Comparison of ENCODE assay signal across 1 cellular context in genomic region chr18:76252880-76253279, GRCh38.
TF ChIP-seq lines count a peak whose summit lies in the region.

No MANE protein-coding gene starts in this region.

TF ChIP-seq in K562, 482 proteins besides CTCF, POLR2A, EP300 and RAD21 (continued from another document):
- TF ChIP-seq FOXO4 (CRISPR knock-in tag; IDR thresholded peaks at IDR 0.05) = no peak
- TF ChIP-seq ZNF3 (CRISPR knock-in tag; IDR thresholded peaks at IDR 0.05) = no peak
